17 cellular contexts compared by ENCODE assay signal in the genomic region with DNA sequence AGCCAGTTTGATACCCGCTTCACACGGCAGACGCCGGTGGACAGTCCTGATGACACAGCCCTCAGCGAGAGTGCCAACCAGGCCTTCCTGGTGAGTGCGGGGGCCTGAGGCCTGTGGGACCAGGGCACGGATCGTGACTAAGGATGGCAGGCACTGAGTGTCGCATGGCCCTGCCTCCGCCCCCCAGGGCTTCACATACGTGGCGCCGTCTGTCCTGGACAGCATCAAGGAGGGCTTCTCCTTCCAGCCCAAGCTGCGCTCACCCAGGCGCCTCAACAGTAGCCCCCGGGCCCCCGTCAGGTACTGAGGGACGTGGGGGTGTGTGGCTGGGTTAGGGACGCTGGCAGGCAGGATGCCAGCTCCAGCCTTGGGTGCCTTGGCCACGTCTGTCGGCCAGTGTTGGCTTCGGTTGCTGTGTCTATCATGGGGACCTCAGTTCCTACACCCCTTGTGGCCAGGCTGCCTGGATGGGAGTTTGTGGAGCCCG. TPM values are rescaled to one million over a fixed set of nuclear protein-coding genes. Genes with fewer than 3 reads are reported as not detected.
DNase-seq lines count a peak whose midpoint lies in the region; ATAC-seq and TF ChIP-seq lines count a peak whose summit lies in the region.
"Had no signal": no experiment of that assay in that cellular context is flagged by ENCODE, and none has a peak within 500 bp of the region (broad histone marks: within the 10 kb centered on the region; RNA-seq: fewer than 3 reads in every experiment).

No MANE protein-coding gene starts in this region.

- H3K4me3 ChIP-seq in NB4 (ENCODE audit: low read depth, low read length) (no peak overlapping the region), Peyer's patch (peak overlapping the region in 1 of 4 donors; percentile 81)
- H3K4me3 ChIP-seq: uterus had no signal

- peak overlapping the region in 2 of 4 donors; percentile 40 to 99 for H3K27ac ChIP-seq in Peyer's patch
- H3K27ac ChIP-seq: uterus had no signal

- peaks cover 0 to 79% (median 0%) of the 10 kb centered on the region in 3 donors for H3K36me3 ChIP-seq in Peyer's patch
- H3K36me3 ChIP-seq: uterus had no signal

- H3K36me3 Mint-ChIP-seq in activated naive CD4-positive, alpha-beta T cell treated with anti-CD3 and anti-CD28 coated beads, Interleukin-2, amount 50 U/mL, for 72 hours = peaks cover 39 to 43% of the 10 kb centered on the region in 2 donors
- H3K36me3 Mint-ChIP-seq in stimulated activated memory B cell treated with anti-CD40 and anti-IgM and Interleukin-4, amounts not matched to agents 10 μg/mL and 1 μg/mL and 100 μg/mL, for 72 hours = peaks cover 62% of the 10 kb centered on the region

- H3K4me3 Mint-ChIP-seq in stimulated activated memory B cell treated with anti-CD40 and anti-IgM and Interleukin-4, amounts not matched to agents 10 μg/mL and 1 μg/mL and 100 μg/mL, for 72 hours = peak overlapping the region; percentile 100

- peak; percentile 55 for DNase-seq in activated T-cell treated with anti-CD3 and anti-CD28 coated beads, Interleukin-2, amount 50 U/mL, for 1 hour
- DNase-seq in activated T-cell treated with anti-CD3 and anti-CD28 coated beads for 4 hours (no peak), NB4 (ENCODE audit: low read depth) (peak; percentile 52), NCI-H82 (lab: John Stamatoyannopoulos, UW) (no peak), Peyer's patch (no peak), posterior vena cava (ENCODE audit: low spot score) (no peak)
- DNase-seq in activated naive CD4-positive, alpha-beta T cell treated with anti-CD3 and anti-CD28 coated beads, Interleukin-2, amount 50 U/mL, for 72 hours (ENCODE audit: low spot score in 2 of 2) = peak in 1 of 2 donors; percentile 17
- DNase-seq: activated gamma-delta T cell treated with Interleukin-2 at 50 U/mL for 16 hours, left colon, MV-4-11, NCI-H446 treated with DMSO at 0.1 percent for 48 hours, RPMI8226, uterus had no signal

- intact Hi-C loops in posterior vena cava (cut with DNase I) = no loop called here

- TF ChIP-seq CTCF in NB4 (IDR thresholded peaks at IDR 0.05; ENCODE audit: low read depth, low read length) (no peak), Peyer's patch (IDR thresholded peaks at IDR 0.05) (no peak)

- no peak for TF ChIP-seq POLR2A in NB4 (IDR thresholded peaks at IDR 0.05; ENCODE audit: extremely low read depth, insufficient read length)
- no peak for TF ChIP-seq POLR2A in Peyer's patch (IDR thresholded peaks at IDR 0.05)

- H3K9me3 ChIP-seq in Peyer's patch = no peaks in the 10 kb centered on the region
- H3K9me3 ChIP-seq: uterus had no signal

- H3K4me1 ChIP-seq in Peyer's patch = peaks cover 0 to 41% (median 18%) of the 10 kb centered on the region in 4 donors

- no peaks in the 10 kb centered on the region for H3K27me3 ChIP-seq in Peyer's patch
- H3K27me3 ChIP-seq: uterus had no signal

- peak overlapping the region; percentile 86 to 90 for H3K27ac Mint-ChIP-seq in activated naive CD4-positive, alpha-beta T cell treated with anti-CD3 and anti-CD28 coated beads, Interleukin-2, amount 50 U/mL, for 72 hours
- H3K27ac Mint-ChIP-seq in stimulated activated memory B cell treated with anti-CD40 and anti-IgM and Interleukin-4, amounts not matched to agents 10 μg/mL and 1 μg/mL and 100 μg/mL, for 72 hours = peak overlapping the region; percentile 97

- peak in 1 of 2 donors; percentile 8 for ATAC-seq in activated naive CD4-positive, alpha-beta T cell treated with anti-CD3 and anti-CD28 coated beads, Interleukin-2, amount 50 U/mL, for 72 hours
- no peak for ATAC-seq in stimulated activated memory B cell treated with anti-CD40 and anti-IgM and Interleukin-4, amounts not matched to agents 10 μg/mL and 1 μg/mL and 100 μg/mL, for 72 hours
- ATAC-seq: HCT116, left colon had no signal

- H3K27me3 Mint-ChIP-seq in stimulated activated memory B cell treated with anti-CD40 and anti-IgM and Interleukin-4, amounts not matched to agents 10 μg/mL and 1 μg/mL and 100 μg/mL, for 72 hours = no peaks in the 10 kb centered on the region

- H3K4me1 Mint-ChIP-seq in stimulated activated memory B cell treated with anti-CD40 and anti-IgM and Interleukin-4, amounts not matched to agents 10 μg/mL and 1 μg/mL and 100 μg/mL, for 72 hours = peaks cover 74% of the 10 kb centered on the region

- H3K9me3 Mint-ChIP-seq in activated naive CD4-positive, alpha-beta T cell treated with anti-CD3 and anti-CD28 coated beads, Interleukin-2, amount 50 U/mL, for 72 hours = no peaks in the 10 kb centered on the region
- no peaks in the 10 kb centered on the region for H3K9me3 Mint-ChIP-seq in stimulated activated memory B cell treated with anti-CD40 and anti-IgM and Interleukin-4, amounts not matched to agents 10 μg/mL and 1 μg/mL and 100 μg/mL, for 72 hours

RNA-seq across cellular contexts. Expression of a gene that starts 3.0 kb away (rescaled TPM):
- total RNA-seq in activated naive CD4-positive, alpha-beta T cell treated with anti-CD3 and anti-CD28 coated beads, Interleukin-2, amount 50 U/mL, for 72 hours = 100 to 1,000 TPM in 1 of 2 donors, 10 to 100 TPM in 1; 65.2 to 131 TPM
- total RNA-seq in Peyer's patch (10 to 100 TPM; 17.3 to 56.9 (median 21.7) TPM), posterior vena cava (1 to 10 TPM; 2.5 TPM)

RNA-seq across cellular contexts. Expression of a gene that starts 6.1 kb away (rescaled TPM):
- total RNA-seq in activated naive CD4-positive, alpha-beta T cell treated with anti-CD3 and anti-CD28 coated beads, Interleukin-2, amount 50 U/mL, for 72 hours = 10 to 100 TPM; 64.3 to 68.8 TPM
- 10 to 100 TPM; 58.0 to 88.3 (median 63.5) TPM for total RNA-seq in Peyer's patch
- total RNA-seq in posterior vena cava = 10 to 100 TPM; 28.9 TPM

RNA-seq across cellular contexts. Expression of a gene that starts 8.8 kb away (rescaled TPM):
- total RNA-seq in activated naive CD4-positive, alpha-beta T cell treated with anti-CD3 and anti-CD28 coated beads, Interleukin-2, amount 50 U/mL, for 72 hours = 100 to 1,000 TPM; 293 to 428 TPM
- total RNA-seq in Peyer's patch = 100 to 1,000 TPM in 3 of 4 donors, 10 to 100 TPM in 1; 68.5 to 161 (median 138) TPM
- 10 to 100 TPM; 62.6 to 79.7 TPM for total RNA-seq in posterior vena cava

RNA-seq across cellular contexts. Expression of a gene that starts 18.1 kb away (rescaled TPM):
- total RNA-seq in activated naive CD4-positive, alpha-beta T cell treated with anti-CD3 and anti-CD28 coated beads, Interleukin-2, amount 50 U/mL, for 72 hours = not detected
- total RNA-seq in Peyer's patch = not detected
- not detected for total RNA-seq in posterior vena cava
- total RNA-seq: cerebellum, epithelial cell of proximal tubule, left colon, uterus had no signal

RNA-seq across cellular contexts. Expression of a gene that starts 19.0 kb away (rescaled TPM):
- total RNA-seq in activated naive CD4-positive, alpha-beta T cell treated with anti-CD3 and anti-CD28 coated beads, Interleukin-2, amount 50 U/mL, for 72 hours = 1 to 10 TPM; 1.4 to 4.5 TPM
- total RNA-seq in Peyer's patch = 1 to 10 TPM in 1 of 4 donors, under 1 TPM in 2, not detected in 1; 0.54 to 1.2 (median 0.83) TPM
- total RNA-seq in posterior vena cava = 1 to 10 TPM; 1.4 to 1.6 TPM

Comparison
In these comparisons a context has a peak if more than half of its experiments do, and no peak if none do; other contexts are left out.
1. DNase-seq: peak in activated T-cell treated with anti-CD3 and anti-CD28 coated beads, Interleukin-2, amount 50 U/mL, for 1 hour (single experiment) and NB4 (single experiment); none in activated T-cell treated with anti-CD3 and anti-CD28 coated beads for 4 hours (single experiment), NCI-H82 (single experiment), Peyer's patch (0 of 3) and posterior vena cava (single experiment).
2. RNA of a gene that starts 3.0 kb away (total RNA-seq): 65.2 to 131 TPM in activated naive CD4-positive, alpha-beta T cell treated with anti-CD3 and anti-CD28 coated beads, Interleukin-2, amount 50 U/mL, for 72 hours and 17.3 to 56.9 TPM in Peyer's patch; 2.5 TPM in posterior vena cava; every median in the first group is over 4 times any median in the second.